Comparison of ENCODE assay signal across 38 cellular contexts in genomic region chr10:111063471-111063870, GRCh38. TPM values are rescaled to one million over a fixed set of nuclear protein-coding genes. Genes with fewer than 3 reads are reported as not detected.
"Had no signal": no experiment of that assay in that cellular context is flagged by ENCODE, and none has a peak within 500 bp of the region (broad histone marks: within the 10 kb centered on the region; RNA-seq: fewer than 3 reads in every experiment).

No MANE protein-coding gene starts in this region.

- H3K4me2 ChIP-seq: KMS-11 had no signal

- DNase-seq: Karpas-422, Kasumi-1, KG1, MG63, MM.1S, MV-4-11, NCI-H1048, NCI-H1092, NCI-H1092 treated with DMSO at 0.1 percent for 48 hours, NCI-H1105, NCI-H1105 treated with DMSO at 0.1 percent for 48 hours, NCI-H1417, NCI-H1417 treated with DMSO at 0.1 percent for 48 hours, NCI-H1436, NCI-H1436 treated with DMSO at 0.1 percent for 48 hours, NCI-H146, NCI-H1694, NCI-H1694 treated with DMSO at 0.1 percent for 48 hours, NCI-H187, NCI-H187 treated with DMSO at 0.1 percent for 48 hours, NCI-H1930, NCI-H2029, NCI-H2029 treated with DMSO at 0.1 percent for 48 hours, NCI-H2081, NCI-H2081 treated with DMSO at 0.1 percent for 48 hours, NCI-H2107, NCI-H2171, NCI-H2171 treated with DMSO at 0.1 percent for 48 hours, NCI-H2227 treated with DMSO at 0.1 percent for 48 hours, NCI-H226, NCI-H345, NCI-H446, NCI-H446 treated with DMSO at 0.1 percent for 48 hours, NCI-H510A had no signal

- H3K27ac ChIP-seq: KMS-11 had no signal

- H3K9me3 ChIP-seq: MG63 had no signal

- H3K9ac ChIP-seq: KMS-11 had no signal

- H3K4me3 ChIP-seq: MG63 had no signal

- H3K36me3 ChIP-seq: MG63 had no signal

- H3K27me3 ChIP-seq: MG63 had no signal

RNA-seq across cellular contexts. Expression of gene ADRA2A, which starts 13.4 kb away (rescaled TPM):
- total RNA-seq: M059J, MCF 10A, NCI-H460 had no signal
